Comparison of ENCODE assay signal across 2 cellular contexts in the genomic region with DNA sequence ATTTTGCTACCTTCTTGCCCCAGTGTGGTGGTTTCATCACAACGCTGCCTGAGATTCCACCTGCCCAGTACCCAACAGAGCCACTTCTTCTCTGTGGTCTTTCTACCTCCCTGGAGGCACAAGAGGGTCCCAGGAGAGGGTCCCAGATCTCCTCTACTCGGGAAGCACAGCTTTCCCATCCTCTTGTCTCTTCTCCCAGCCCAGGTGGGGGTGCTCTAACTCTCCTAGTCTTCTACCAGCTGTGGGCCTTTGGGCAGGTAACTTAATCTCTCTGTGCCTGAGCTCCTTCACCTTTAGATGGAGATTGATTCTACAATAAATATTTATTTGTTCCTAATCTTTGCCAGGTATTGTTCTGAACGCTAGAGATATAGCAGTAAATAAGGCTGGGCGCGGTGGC.
TF ChIP-seq lines count a peak whose summit lies in the region.

No MANE protein-coding gene starts in this region.

TF ChIP-seq in Ishikawa, 13 proteins besides CTCF, POLR2A, EP300 and RAD21:
- no peak for TF ChIP-seq ZBTB7A (IDR thresholded peaks at IDR 0.05; ENCODE audit: low read depth)
- TF ChIP-seq TEAD4 (IDR thresholded peaks at IDR 0.05) = no peak

TF ChIP-seq in GM12878, 131 proteins besides CTCF, POLR2A, EP300 and RAD21:
- TF ChIP-seq MEF2B (IDR thresholded peaks at IDR 0.05; ENCODE audit: partially characterized antibody, poor library complexity, severe bottlenecking) (no peak), ATF7 (IDR thresholded peaks at IDR 0.05; ENCODE audit: low read depth) (no peak)
- TF ChIP-seq, protein P1, sequence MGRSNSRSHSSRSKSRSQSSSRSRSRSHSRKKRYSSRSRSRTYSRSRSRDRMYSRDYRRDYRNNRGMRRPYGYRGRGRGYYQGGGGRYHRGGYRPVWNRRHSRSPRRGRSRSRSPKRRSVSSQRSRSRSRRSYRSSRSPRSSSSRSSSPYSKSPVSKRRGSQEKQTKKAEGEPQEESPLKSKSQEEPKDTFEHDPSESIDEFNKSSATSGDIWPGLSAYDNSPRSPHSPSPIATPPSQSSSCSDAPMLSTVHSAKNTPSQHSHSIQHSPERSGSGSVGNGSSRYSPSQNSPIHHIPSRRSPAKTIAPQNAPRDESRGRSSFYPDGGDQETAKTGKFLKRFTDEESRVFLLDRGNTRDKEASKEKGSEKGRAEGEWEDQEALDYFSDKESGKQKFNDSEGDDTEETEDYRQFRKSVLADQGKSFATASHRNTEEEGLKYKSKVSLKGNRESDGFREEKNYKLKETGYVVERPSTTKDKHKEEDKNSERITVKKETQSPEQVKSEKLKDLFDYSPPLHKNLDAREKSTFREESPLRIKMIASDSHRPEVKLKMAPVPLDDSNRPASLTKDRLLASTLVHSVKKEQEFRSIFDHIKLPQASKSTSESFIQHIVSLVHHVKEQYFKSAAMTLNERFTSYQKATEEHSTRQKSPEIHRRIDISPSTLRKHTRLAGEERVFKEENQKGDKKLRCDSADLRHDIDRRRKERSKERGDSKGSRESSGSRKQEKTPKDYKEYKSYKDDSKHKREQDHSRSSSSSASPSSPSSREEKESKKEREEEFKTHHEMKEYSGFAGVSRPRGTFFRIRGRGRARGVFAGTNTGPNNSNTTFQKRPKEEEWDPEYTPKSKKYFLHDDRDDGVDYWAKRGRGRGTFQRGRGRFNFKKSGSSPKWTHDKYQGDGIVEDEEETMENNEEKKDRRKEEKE (IDR thresholded peaks at IDR 0.05) = no peak
